ENCODE assay signal across 8 cellular contexts in genomic region chr22:19942071-19942885, GRCh38. TPM values are rescaled to one million over a fixed set of nuclear protein-coding genes. Genes with fewer than 3 reads are reported as not detected.
DNase-seq lines count a peak whose midpoint lies in the region; ATAC-seq and TF ChIP-seq lines count a peak whose summit lies in the region.

No MANE protein-coding gene starts in this region.

- intact Hi-C loops in CD4-positive, alpha-beta T cell (cut with DNase I, micrococcal nuclease): no loop called here

- peak overlapping the region; percentile 62 for H3K27ac ChIP-seq in CD4-positive, alpha-beta T cell (ENCODE audit: low read depth, low read length)
- H3K27ac ChIP-seq in SU-DHL-6 (ENCODE audit: low read depth, low read length) (peak overlapping the region; percentile 52), endodermal cell (ENCODE audit: low read depth, low read length) (peak overlapping the region; percentile 86), tibial nerve (peak overlapping the region; percentile 95 to 99 (median 96))

- peak overlapping the region; percentile 97 for H3K4me3 Mint-ChIP-seq in CD4-positive, alpha-beta T cell
- H3K4me3 Mint-ChIP-seq in endodermal cell (peak overlapping the region; percentile 77), mesothelial cell of epicardium (peak overlapping the region; percentile 93)

- H3K27ac Mint-ChIP-seq in CD4-positive, alpha-beta T cell: peak overlapping the region; percentile 92
- peak overlapping the region; percentile 93 for H3K27ac Mint-ChIP-seq in endodermal cell
- H3K27ac Mint-ChIP-seq in mesothelial cell of epicardium: peak overlapping the region; percentile 99

- H3K9me3 Mint-ChIP-seq in CD4-positive, alpha-beta T cell: no peaks in the 10 kb centered on the region
- H3K9me3 Mint-ChIP-seq in endodermal cell (peaks cover 18% of the 10 kb centered on the region), mesothelial cell of epicardium (no peaks in the 10 kb centered on the region)

- DNase-seq in CD4-positive, alpha-beta T cell: no peak
- DNase-seq in HEK293T (ENCODE audit: extremely low spot score) (peak; percentile 43), endodermal cell (no peak), mesothelial cell of epicardium (ENCODE audit: low spot score in 2 of 2, unreplicated experiment in 2 of 2) (no peak), tibial nerve (ENCODE audit: low spot score in 2 of 2) (peak in 1 of 2 donors; percentile 66)

- no peaks in the 10 kb centered on the region for H3K9me2 ChIP-seq in SU-DHL-6 (replicated peaks; ENCODE audit: insufficient read depth, low read length)

- peak overlapping the region; percentile 94 for H3K4me2 ChIP-seq in SU-DHL-6 (ENCODE audit: low read depth, low read length, poor library complexity, severe bottlenecking)

- H3K4me1 ChIP-seq in endodermal cell (ENCODE audit: control insufficient read depth, insufficient read depth, low read length) (peaks cover 6% of the 10 kb centered on the region), tibial nerve (peaks cover 0 to 51% (median 33%) of the 10 kb centered on the region in 4 donors)

- peak overlapping the region; percentile 74 for H2AFZ ChIP-seq in SU-DHL-6 (ENCODE audit: low read depth, low read length, severe bottlenecking)

- TF ChIP-seq CTCF in CD4-positive, alpha-beta T cell (IDR thresholded peaks at IDR 0.05): no peak
- no peak for TF ChIP-seq CTCF in SU-DHL-6 (IDR thresholded peaks at IDR 0.05; ENCODE audit: insufficient read depth, low read length, poor library complexity, severe bottlenecking)
- TF ChIP-seq CTCF in endodermal cell (conservative IDR thresholded peaks at IDR 0.05): no peak
- no peak for TF ChIP-seq CTCF in mesothelial cell of epicardium (IDR thresholded peaks at IDR 0.05; ENCODE audit: unreplicated experiment)
- no peak for TF ChIP-seq CTCF in tibial nerve (IDR thresholded peaks at IDR 0.05)

- no peaks in the 10 kb centered on the region for H3K9me3 ChIP-seq in CD4-positive, alpha-beta T cell (ENCODE audit: control insufficient read depth, low read length)
- no peaks in the 10 kb centered on the region for H3K9me3 ChIP-seq in SU-DHL-6 (ENCODE audit: insufficient read depth, low read length)
- peaks cover 16% of the 10 kb centered on the region for H3K9me3 ChIP-seq in endodermal cell (ENCODE audit: control insufficient read depth, low read length)
- no peaks in the 10 kb centered on the region for H3K9me3 ChIP-seq in tibial nerve

- TF ChIP-seq EP300 in tibial nerve (IDR thresholded peaks at IDR 0.05): no peak

- peaks cover 19% of the 10 kb centered on the region for H3K79me2 ChIP-seq in SU-DHL-6 (ENCODE audit: insufficient read depth, low read length)

- peaks cover 25% of the 10 kb centered on the region for H3K36me3 Mint-ChIP-seq in CD4-positive, alpha-beta T cell (ENCODE audit: low read depth)
- H3K36me3 Mint-ChIP-seq in endodermal cell (ENCODE audit: low read depth): peaks cover 3% of the 10 kb centered on the region
- H3K36me3 Mint-ChIP-seq in mesothelial cell of epicardium: peaks cover 13% of the 10 kb centered on the region

- CTCF ChIA-PET in CD4-positive, alpha-beta T cell (lab: Charles Lee): interaction anchor here (0.9 to 1.0 kb wide), 3 partner anchors 11 to 32 kb away, joined by 3 to 4 read pairs (median 4); no protein-coding TSS in a partner anchor
- CTCF ChIA-PET in HEK293T (lab: Yijun Ruan, JAX): interaction anchor here (1.4 to 2.2 kb wide), 3 partner anchors 11 to 218 kb away, joined by 4 to 15 read pairs (median 8); partner anchors contain the start of gene GP1BB

- H3K4me3 ChIP-seq in SU-DHL-6 (ENCODE audit: insufficient read depth, low read length, poor library complexity, severe bottlenecking) (peak overlapping the region; percentile 77), endodermal cell (ENCODE audit: low read length) (peak overlapping the region; percentile 85), tibial nerve (peak overlapping the region; percentile 64 to 99 (median 88))

- no peaks in the 10 kb centered on the region for H4K20me1 ChIP-seq in SU-DHL-6 (ENCODE audit: low read depth, low read length)

- POLR2A ChIA-PET in CD4-positive, alpha-beta T cell (lab: Charles Lee): interaction anchor here (0.9 to 1.8 kb wide), 7 partner anchors 26 to 494 kb away, joined by 3 to 7 read pairs (median 4); partner anchors contain the start of genes C22orf39 and TANGO2
- POLR2A ChIA-PET in HEK293T (lab: Yijun Ruan, JAX): interaction anchor here (0.9 to 2.7 kb wide), 9 partner anchors 8 to 212 kb away, joined by 3 to 16 read pairs (median 4); partner anchors contain the start of gene TRMT2A

- H3K9ac ChIP-seq in SU-DHL-6 (ENCODE audit: low read length) (peak overlapping the region; percentile 92), endodermal cell (ENCODE audit: extremely low read depth, low read length, poor library complexity, severe bottlenecking) (peak overlapping the region; percentile 64)

- no peak for TF ChIP-seq POLR2A in tibial nerve (IDR thresholded peaks at IDR 0.05)

- H3K4me1 Mint-ChIP-seq in CD4-positive, alpha-beta T cell (ENCODE audit: low read depth): peaks cover 47% of the 10 kb centered on the region
- H3K4me1 Mint-ChIP-seq in endodermal cell (peaks cover 17% of the 10 kb centered on the region), mesothelial cell of epicardium (peaks cover 32% of the 10 kb centered on the region)

- 40 to 45% methylated on average over 6 to 8 of the region's 8 CpGs for WGBS in endodermal cell (ENCODE audit: insufficient coverage in 1 of 2, insufficient read length in 1 of 2), 2 experiments
- 3 to 5% methylated on average over 8 of the region's 8 CpGs for WGBS in tibial nerve, 2 donors

- H3K27me3 ChIP-seq in CD4-positive, alpha-beta T cell (ENCODE audit: control insufficient read depth, insufficient read depth, low read length): no peaks in the 10 kb centered on the region
- H3K27me3 ChIP-seq in SU-DHL-6 (ENCODE audit: low read length): no peaks in the 10 kb centered on the region
- no peaks in the 10 kb centered on the region for H3K27me3 ChIP-seq in endodermal cell (ENCODE audit: control insufficient read depth, insufficient read depth, low read length, poor library complexity, severe bottlenecking)
- no peaks in the 10 kb centered on the region for H3K27me3 ChIP-seq in tibial nerve

- no peaks in the 10 kb centered on the region; the same call in 1 of the 2 replicates for H3F3A ChIP-seq in SU-DHL-6 (ENCODE audit: insufficient read depth)

- peak; percentile 14 for ATAC-seq in CD4-positive, alpha-beta T cell (ENCODE audit: poor library complexity)
- ATAC-seq in HG02623 (IDR thresholded peaks at IDR 0.05; ENCODE audit: unreplicated experiment): no peak
- ATAC-seq in GM21423 (IDR thresholded peaks at IDR 0.05; ENCODE audit: unreplicated experiment): no peak

- H3K36me3 ChIP-seq in SU-DHL-6 (ENCODE audit: low read length) (no peaks in the 10 kb centered on the region), endodermal cell (ENCODE audit: control insufficient read depth, insufficient read depth, low read length) (no peaks in the 10 kb centered on the region), tibial nerve (peaks cover 0 to 7% (median 0%) of the 10 kb centered on the region in 3 donors)

- no peaks in the 10 kb centered on the region for H3K27me3 Mint-ChIP-seq in CD4-positive, alpha-beta T cell
- H3K27me3 Mint-ChIP-seq in endodermal cell (ENCODE audit: insufficient read depth) (no peaks in the 10 kb centered on the region), mesothelial cell of epicardium (ENCODE audit: low read depth) (no peaks in the 10 kb centered on the region)

TF ChIP-seq in HEK293T, 16 proteins besides CTCF, POLR2A, EP300 and RAD21:
- no peak for TF ChIP-seq FOXA1 (IDR thresholded peaks at IDR 0.05)
- TF ChIP-seq ELF4 (IDR thresholded peaks at IDR 0.05): peak; percentile 27; the same call in 1 of the 2 replicates
- no peak for TF ChIP-seq FOXM1 (IDR thresholded peaks at IDR 0.05; ENCODE audit: borderline replicate concordance)
- TF ChIP-seq HDGF (IDR thresholded peaks at IDR 0.05; ENCODE audit: borderline replicate concordance): no peak
- TF ChIP-seq SUZ12 (IDR thresholded peaks at IDR 0.05): no peak

RNA-seq across cellular contexts. Expression of gene TXNRD2, which starts 0.7 kb away (rescaled TPM):
- total RNA-seq in CD4-positive, alpha-beta T cell: 10 to 100 TPM; 18.6 to 19.5 TPM
- total RNA-seq in endodermal cell (10 to 100 TPM in 1 of 2 donors, 1 to 10 TPM in 1; 7.3 to 13.6 TPM), mesothelial cell of epicardium (21.0 to 23.2 TPM (median 22.9 TPM) in 3 replicates), tibial nerve (10 to 100 TPM; 34.8 to 40.6 (median 37.8) TPM)
- polyA plus RNA-seq in endodermal cell (2013, experiment 1 of 2): 11.2 TPM
- polyA plus RNA-seq in endodermal cell (2013, experiment 2 of 2): 12.2 TPM

RNA-seq across cellular contexts. Expression of gene COMT, which starts 0.7 kb away (rescaled TPM):
- total RNA-seq in CD4-positive, alpha-beta T cell: 10 to 100 TPM; 11.3 to 11.4 TPM
- total RNA-seq in endodermal cell (10 to 100 TPM; 26.6 to 27.8 TPM), mesothelial cell of epicardium (87.8 to 93.5 TPM (median 93.5 TPM) in 3 replicates), tibial nerve (100 to 1,000 TPM; 212 to 306 (median 240) TPM)
- polyA plus RNA-seq in endodermal cell (2013, experiment 1 of 2): 84.5 TPM
- 77.3 TPM for polyA plus RNA-seq in endodermal cell (2013, experiment 2 of 2)
